Comparison of ENCODE assay signal across 7 cellular contexts in genomic region chr5:77971965-77972544, GRCh38.
DNase-seq lines count a peak whose midpoint lies in the region; ATAC-seq, FAIRE-seq and TF ChIP-seq lines count a peak whose summit lies in the region.

No MANE protein-coding gene starts in this region.

- no peak for ATAC-seq in gastrocnemius medialis

- WGBS in esophagus muscularis mucosa, result 17% methylated on average over 15 of the region's 15 CpGs

- H3K36me3 ChIP-seq in esophagus muscularis mucosa (no peaks in the 10 kb centered on the region), gastrocnemius medialis (no peaks in the 10 kb centered on the region)

- H3K4me3 ChIP-seq in esophagus muscularis mucosa (peak overlapping the region; percentile 41 to 53 (median 43)), gastrocnemius medialis (peak overlapping the region in 3 of 4 donors; percentile 34 to 55 (median 35))

- in situ Hi-C loops in GM13977 (cut with MboI; ENCODE audit: low pct_unique_long_range_greater_than_20kb, low sequenced_read_pairs, unreplicated experiment), result no loop called here
- in situ Hi-C loops in gastrocnemius medialis (cut with MboI; ENCODE audit: low sequenced_read_pairs in 4 of 4), result no loop called here

- DNase-seq in GM13977 (ENCODE audit: low spot score) (peak; percentile 40), NCI-H2081 (lab: John Stamatoyannopoulos, UW) (peak; percentile 83 to 93), esophagus muscularis mucosa (ENCODE audit: extremely low spot score) (no peak), gastrocnemius medialis (no peak), GOT3 (lab: John Stamatoyannopoulos, UW) (no peak), H54 (ENCODE audit: insufficient read length, low spot score) (no peak)
- no peak for DNase-seq in effector CD8-positive, alpha-beta T cell (lab: John Stamatoyannopoulos, UW)

- TF ChIP-seq CTCF in GM13977 (IDR thresholded peaks at IDR 0.05; ENCODE audit: extremely low read depth, insufficient read depth, missing control alignments), result no peak
- no peak for TF ChIP-seq CTCF in esophagus muscularis mucosa (IDR thresholded peaks at IDR 0.05)
- TF ChIP-seq CTCF in gastrocnemius medialis (IDR thresholded peaks at IDR 0.05 in 4 of 5, conservative IDR thresholded peaks at IDR 0.05 in 1 of 5), result no peak

- H3K27me3 ChIP-seq in esophagus muscularis mucosa (peaks cover 0 to 67% (median 27%) of the 10 kb centered on the region in 4 donors), gastrocnemius medialis (peaks cover 33 to 52% (median 37%) of the 10 kb centered on the region in 3 donors)

- H3K27ac ChIP-seq in esophagus muscularis mucosa (replicated peaks in 1 of 4), result no peak overlapping the region
- no peak overlapping the region for H3K27ac ChIP-seq in gastrocnemius medialis

- FAIRE-seq in H54 (lab: Jason Lieb, UNC), result no peak

- TF ChIP-seq POLR2A in esophagus muscularis mucosa (IDR thresholded peaks at IDR 0.05; ENCODE audit: low read depth), result no peak
- TF ChIP-seq POLR2A in gastrocnemius medialis (IDR thresholded peaks at IDR 0.05), result no peak
- no peak for TF ChIP-seq POLR2A in H54 (IDR thresholded peaks at IDR 0.05; ENCODE audit: low read depth, low read length)

- H3K9me3 ChIP-seq in esophagus muscularis mucosa (no peaks in the 10 kb centered on the region), gastrocnemius medialis (no peaks in the 10 kb centered on the region)

- intact Hi-C loops in esophagus muscularis mucosa (cut with DNase I), result no loop called here
- intact Hi-C loops in gastrocnemius medialis (cut with DNase I; ENCODE audit: low total_unique reads), result no loop called here

- TF ChIP-seq EP300 in esophagus muscularis mucosa (IDR thresholded peaks at IDR 0.05), result no peak

- H3K4me1 ChIP-seq in esophagus muscularis mucosa, result peaks cover 14 to 21% (median 17%) of the 10 kb centered on the region in 4 donors
- H3K4me1 ChIP-seq in gastrocnemius medialis, result peaks cover 0 to 4% of the 10 kb centered on the region in 2 donors

Comparison
In these comparisons a context has a peak if more than half of its experiments do, and no peak if none do; other contexts are left out.
1. DNase-seq: peak in GM13977 (single experiment) and NCI-H2081 (2 of 2); none in esophagus muscularis mucosa (single experiment), gastrocnemius medialis (0 of 2), GOT3 (single experiment), effector CD8-positive, alpha-beta T cell (single experiment) and H54 (single experiment).